Comparison of ENCODE assay signal across 10 cellular contexts in genomic region chr17:20999044-20999573, GRCh38. TPM values are rescaled to one million over a fixed set of nuclear protein-coding genes. Genes with fewer than 3 reads are reported as not detected.
DNase-seq lines count a peak whose midpoint lies in the region; ATAC-seq and TF ChIP-seq lines count a peak whose summit lies in the region.
"Had no signal": no experiment of that assay in that cellular context is flagged by ENCODE, and none has a peak within 500 bp of the region (broad histone marks: within the 10 kb centered on the region; RNA-seq: fewer than 3 reads in every experiment).

No MANE protein-coding gene starts in this region.

- no peak overlapping the region for H3K4me3 Mint-ChIP-seq in activated T-cell treated with anti-CD3 and anti-CD28 coated beads, Interleukin-2, amount 50 U/mL, for 4 hours
- H3K4me3 Mint-ChIP-seq in mesothelial cell of epicardium: no peak overlapping the region

- H3K4me1 ChIP-seq in thyroid gland: peaks cover 9 to 18% of the 10 kb centered on the region in 2 donors
- H3K4me1 ChIP-seq: BLaER1 had no signal

- 37 to 50% methylated on average over 11 to 16 of the region's 16 CpGs for WGBS in thyroid gland, 2 donors

- peak overlapping the region; percentile 28 to 49 (median 39) for H3K27ac ChIP-seq in thyroid gland
- H3K27ac ChIP-seq: BLaER1, epithelial cell of prostate had no signal

- TF ChIP-seq CTCF in choroid plexus epithelial cell (conservative IDR thresholded peaks at IDR 0.05; ENCODE audit: low read depth, low read length) (no peak), mesothelial cell of epicardium (IDR thresholded peaks at IDR 0.05; ENCODE audit: unreplicated experiment) (no peak), thyroid gland (IDR thresholded peaks at IDR 0.05) (no peak)

- H3K4me3 ChIP-seq in choroid plexus epithelial cell (ENCODE audit: low read depth, low read length) (no peak overlapping the region), thyroid gland (replicated peaks in 1 of 3) (no peak overlapping the region)
- H3K4me3 ChIP-seq: BLaER1 had no signal

- DNase-seq in activated T-cell treated with anti-CD3 and anti-CD28 coated beads, Interleukin-2, amount 50 U/mL, for 4 hours: no peak
- DNase-seq in activated T-cell treated with anti-CD3 and anti-CD28 coated beads, Interleukin-2, amount 50 U/mL, for 1 hour: no peak
- DNase-seq in choroid plexus epithelial cell (ENCODE audit: low read depth) (peak; percentile 56), mesothelial cell of epicardium (ENCODE audit: low spot score in 2 of 2, unreplicated experiment in 2 of 2) (no peak), thyroid gland (peak; percentile 77 to 80), NCI-H1694 (lab: John Stamatoyannopoulos, UW) (no peak), NCI-H510A treated with DMSO at 0.1 percent for 48 hours (lab: John Stamatoyannopoulos, UW) (no peak)

- peaks cover 29 to 35% of the 10 kb centered on the region in 2 donors for H3K36me3 ChIP-seq in thyroid gland

- H3K9me3 ChIP-seq in thyroid gland: no peaks in the 10 kb centered on the region
- H3K9me3 ChIP-seq: BLaER1 had no signal

- H3K36me3 Mint-ChIP-seq in activated T-cell treated with anti-CD3 and anti-CD28 coated beads, Interleukin-2, amount 50 U/mL, for 4 hours (ENCODE audit: insufficient read depth): peaks cover 13% of the 10 kb centered on the region
- peaks cover 14% of the 10 kb centered on the region for H3K36me3 Mint-ChIP-seq in mesothelial cell of epicardium

- H3K4me1 Mint-ChIP-seq in activated T-cell treated with anti-CD3 and anti-CD28 coated beads, Interleukin-2, amount 50 U/mL, for 4 hours (ENCODE audit: low read depth): peaks cover 30% of the 10 kb centered on the region
- peaks cover 6% of the 10 kb centered on the region for H3K4me1 Mint-ChIP-seq in mesothelial cell of epicardium

- ATAC-seq in activated T-cell treated with anti-CD3 and anti-CD28 coated beads, Interleukin-2, amount 50 U/mL, for 4 hours: peak; percentile 16 to 23
- no peak for ATAC-seq in esophagus mucosa

- H3K27me3 Mint-ChIP-seq in activated T-cell treated with anti-CD3 and anti-CD28 coated beads, Interleukin-2, amount 50 U/mL, for 4 hours (ENCODE audit: low read depth): no peaks in the 10 kb centered on the region
- no peaks in the 10 kb centered on the region for H3K27me3 Mint-ChIP-seq in mesothelial cell of epicardium (ENCODE audit: low read depth)

- peak overlapping the region; percentile 85 for H3K27ac Mint-ChIP-seq in mesothelial cell of epicardium

- intact Hi-C loops in thyroid gland (cut with DNase I): no loop called here

- no peak for TF ChIP-seq POLR2A in thyroid gland (IDR thresholded peaks at IDR 0.05)

- no peaks in the 10 kb centered on the region for H3K27me3 ChIP-seq in thyroid gland
- H3K27me3 ChIP-seq: BLaER1 had no signal

- H3K9me3 Mint-ChIP-seq in activated T-cell treated with anti-CD3 and anti-CD28 coated beads, Interleukin-2, amount 50 U/mL, for 4 hours: no peaks in the 10 kb centered on the region
- no peaks in the 10 kb centered on the region for H3K9me3 Mint-ChIP-seq in mesothelial cell of epicardium

RNA-seq across cellular contexts. Expression of gene USP22, which starts 43.7 kb away (rescaled TPM):
- 100 to 1,000 TPM; 112 to 125 (median 124) TPM for total RNA-seq in activated T-cell treated with anti-CD3 and anti-CD28 coated beads, Interleukin-2, amount 50 U/mL, for 4 hours
- total RNA-seq in mesothelial cell of epicardium: 333 to 348 TPM (median 347 TPM) in 3 replicates
- 100 to 1,000 TPM; 127 to 262 (median 197) TPM for total RNA-seq in thyroid gland
- total RNA-seq in esophagus mucosa: 93.8 TPM

Comparison
In these comparisons a context has a peak if more than half of its experiments do, and no peak if none do; other contexts are left out.
1. DNase-seq: peak in choroid plexus epithelial cell (single experiment) and thyroid gland (2 of 2); none in activated T-cell treated with anti-CD3 and anti-CD28 coated beads, Interleukin-2, amount 50 U/mL, for 4 hours (single experiment), activated T-cell treated with anti-CD3 and anti-CD28 coated beads, Interleukin-2, amount 50 U/mL, for 1 hour (single experiment), mesothelial cell of epicardium (0 of 2), NCI-H1694 (single experiment) and NCI-H510A treated with DMSO at 0.1 percent for 48 hours (single experiment).